ENCODE assay signal across 11 cellular contexts in genomic region chr19:15381429-15381828, GRCh38. TPM values are rescaled to one million over a fixed set of nuclear protein-coding genes. Genes with fewer than 3 reads are reported as not detected.
DNase-seq lines count a peak whose midpoint lies in the region; ATAC-seq, FAIRE-seq and TF ChIP-seq lines count a peak whose summit lies in the region.
"Had no signal": no experiment of that assay in that cellular context is flagged by ENCODE, and none has a peak within 500 bp of the region (broad histone marks: within the 10 kb centered on the region; RNA-seq: fewer than 3 reads in every experiment).

No MANE protein-coding gene starts in this region.

- no peaks in the 10 kb centered on the region for H3K9me2 ChIP-seq in GM23248 (ENCODE audit: insufficient read depth)

- FAIRE-seq in A549 (lab: Jason Lieb, UNC), result no peak

- peaks cover 33% of the 10 kb centered on the region for H3K4me1 Mint-ChIP-seq in activated CD8-positive, alpha-beta T cell treated with anti-CD3 and anti-CD28 coated beads, Interleukin-2, amount 10 ng/mL, durations not matched to agents 7 days and 5 days (ENCODE audit: low read depth)

- in situ Hi-C loops in GM23248 (cut with MboI), result no loop called here
- in situ Hi-C loops in ACHN (cut with HindIII; ENCODE audit: low pct_ligation_motif_present, low pct_unique_long_range_greater_than_20kb, low sequenced_read_pairs), result no loop called here

- H3K4me1 ChIP-seq in A549 (peaks cover 22% of the 10 kb centered on the region), GM23248 (ENCODE audit: insufficient read depth) (peaks cover 14% of the 10 kb centered on the region), mesodermal cell (ENCODE audit: control insufficient read depth, insufficient read depth, low read length, poor library complexity, severe bottlenecking) (peaks cover 10% of the 10 kb centered on the region)

- H2AFZ ChIP-seq in GM23248, result no peak overlapping the region

- no peak for DNase-seq in A549 (ENCODE audit: low read depth in 1 of 2, low spot score in 1 of 2)
- no peak for DNase-seq in GM23248
- DNase-seq in activated CD8-positive, alpha-beta T cell treated with anti-CD3 and anti-CD28 coated beads, Interleukin-2, amount 10 ng/mL, durations not matched to agents 7 days and 5 days, result no peak
- DNase-seq in NOMO-1 treated with DMSO at 0.1 percent for 48 hours (lab: John Stamatoyannopoulos, UW; ENCODE audit: unreplicated experiment), result no peak
- DNase-seq in ACHN, result no peak
- no peak for DNase-seq in NCI-H446 (lab: John Stamatoyannopoulos, UW)
- DNase-seq: brain microvascular endothelial cell; NK-92 treated with Interleukin-12 subunit alpha and Interleukin-12 subunit beta, amount 100 ng/mL, for 24 hours had no signal

- H3K79me2 ChIP-seq in GM23248 (ENCODE audit: insufficient read depth), result peaks cover 61% of the 10 kb centered on the region

- no peaks in the 10 kb centered on the region for H3K27me3 ChIP-seq in GM23248 (replicated peaks; ENCODE audit: insufficient read depth)
- H3K27me3 ChIP-seq: brain microvascular endothelial cell, esophagus muscularis mucosa had no signal

- H3K36me3 Mint-ChIP-seq in activated CD8-positive, alpha-beta T cell treated with anti-CD3 and anti-CD28 coated beads, Interleukin-2, amount 10 ng/mL, durations not matched to agents 7 days and 5 days (ENCODE audit: low read depth), result peaks cover 31% of the 10 kb centered on the region

- H3K4me3 ChIP-seq in A549, result no peak overlapping the region
- no peak overlapping the region for H3K4me3 ChIP-seq in GM23248
- no peak overlapping the region for H3K4me3 ChIP-seq in mesodermal cell (ENCODE audit: extremely low read depth, insufficient read depth, low read length, poor library complexity, severe bottlenecking)

- H3K27ac Mint-ChIP-seq in activated CD8-positive, alpha-beta T cell treated with anti-CD3 and anti-CD28 coated beads, Interleukin-2, amount 10 ng/mL, durations not matched to agents 7 days and 5 days, result peak overlapping the region; percentile 3

- no peaks in the 10 kb centered on the region for H3K27me3 Mint-ChIP-seq in activated CD8-positive, alpha-beta T cell treated with anti-CD3 and anti-CD28 coated beads, Interleukin-2, amount 10 ng/mL, durations not matched to agents 7 days and 5 days (ENCODE audit: low read depth)

- CTCF ChIA-PET in A549 (lab: Yijun Ruan, JAX), result no interaction called here
- CTCF ChIA-PET in activated CD8-positive, alpha-beta T cell treated with anti-CD3 and anti-CD28 coated beads, Interleukin-2, amount 10 ng/mL, durations not matched to agents 7 days and 5 days (lab: Charles Lee), result no interaction called here

- H3K9me3 ChIP-seq in A549, result no peaks in the 10 kb centered on the region
- no peaks in the 10 kb centered on the region for H3K9me3 ChIP-seq in GM23248 (ENCODE audit: low read depth)
- no peaks in the 10 kb centered on the region for H3K9me3 ChIP-seq in mesodermal cell (ENCODE audit: control insufficient read depth, low read length)
- H3K9me3 ChIP-seq: esophagus muscularis mucosa had no signal

- 83% methylated on average over 2 of the region's 2 CpGs for WGBS in A549 (ENCODE audit: missing lambda C conversion rate)
- 74 to 81% methylated on average over 2 of the region's 2 CpGs for WGBS in GM23248 (ENCODE audit: low coverage in 1 of 2, low lambda C conversion rate in 2 of 2, missing lambda C conversion rate in 2 of 2), 2 experiments
- WGBS in mesodermal cell (ENCODE audit: insufficient coverage in 2 of 2), 2 experiments, result 97 to 100% methylated on average over 2 of the region's 2 CpGs

- TF ChIP-seq EP300 in A549 (IDR thresholded peaks at IDR 0.05), result no peak

- no peaks in the 10 kb centered on the region for H3K9me3 Mint-ChIP-seq in activated CD8-positive, alpha-beta T cell treated with anti-CD3 and anti-CD28 coated beads, Interleukin-2, amount 10 ng/mL, durations not matched to agents 7 days and 5 days (ENCODE audit: insufficient read depth)

- no peaks in the 10 kb centered on the region for H4K20me1 ChIP-seq in GM23248 (ENCODE audit: insufficient read depth)

- H3K27ac ChIP-seq in A549, result no peak overlapping the region; a peak in 1 of 6 replicates
- H3K27ac ChIP-seq in GM23248, result no peak overlapping the region
- H3K27ac ChIP-seq in mesodermal cell (ENCODE audit: low read depth, low read length, severe bottlenecking), result peak overlapping the region; percentile 97
- H3K27ac ChIP-seq: brain microvascular endothelial cell had no signal

- TF ChIP-seq POLR2A in A549 (IDR thresholded peaks at IDR 0.05; ENCODE audit: low read length), result no peak

- H3K4me2 ChIP-seq in A549, result peak overlapping the region; percentile 91; the same call in 2 of the 3 replicates
- H3K4me2 ChIP-seq in GM23248 (ENCODE audit: unreplicated experiment), result no peak overlapping the region

- POLR2A ChIA-PET in A549 (lab: Yijun Ruan, JAX), result no interaction called here
- POLR2A ChIA-PET in activated CD8-positive, alpha-beta T cell treated with anti-CD3 and anti-CD28 coated beads, Interleukin-2, amount 10 ng/mL, durations not matched to agents 7 days and 5 days (lab: Charles Lee), result no interaction called here

- H3K36me3 ChIP-seq in GM23248 (ENCODE audit: low read depth) (no peaks in the 10 kb centered on the region; the same call in 1 of the 2 replicates), mesodermal cell (ENCODE audit: control insufficient read depth, insufficient read depth, low read length) (peaks cover 32% of the 10 kb centered on the region)

- H3F3A ChIP-seq in GM23248 (ENCODE audit: insufficient read depth), result peaks cover 47% of the 10 kb centered on the region

- ATAC-seq in A549 (no peak), GM21737 (IDR thresholded peaks at IDR 0.05; ENCODE audit: unreplicated experiment) (no peak)
- ATAC-seq in activated CD8-positive, alpha-beta T cell treated with anti-CD3 and anti-CD28 coated beads, Interleukin-2, amount 10 ng/mL, durations not matched to agents 7 days and 5 days, result no peak

- no peak for TF ChIP-seq RAD21 in A549 (conservative IDR thresholded peaks at IDR 0.05 in 1 of 2, IDR thresholded peaks at IDR 0.05 in 1 of 2)

- H3K4me3 Mint-ChIP-seq in activated CD8-positive, alpha-beta T cell treated with anti-CD3 and anti-CD28 coated beads, Interleukin-2, amount 10 ng/mL, durations not matched to agents 7 days and 5 days, result no peak overlapping the region

- H3K9ac ChIP-seq in GM23248, result peak overlapping the region; percentile 87; the same call in 1 of the 2 replicates

- TF ChIP-seq CTCF in A549 (IDR thresholded peaks at IDR 0.05), result no peak

TF ChIP-seq in A549, 52 proteins besides CTCF, POLR2A, EP300 and RAD21:
- no peak for TF ChIP-seq BCL3 (IDR thresholded peaks at IDR 0.05)
- no peak for TF ChIP-seq KDM1A (IDR thresholded peaks at IDR 0.05; ENCODE audit: low read depth)
- TF ChIP-seq KDM5A (IDR thresholded peaks at IDR 0.05), result no peak

RNA-seq across cellular contexts. Expression of gene AKAP8, which starts 1.8 kb away (rescaled TPM):
- polyA plus RNA-seq in A549 (2011; rRNA removed) (13.5 and 16.2 TPM in 2 replicates), A549 (2017; fragmentation: RNase III; extraction: RNeasy Plus Mini Kit Qiagen cat#74134 plus additional on column Dnase treatment) (16.2 to 17.7 TPM (median 17.3 TPM) in 3 replicates), GM23248 (2016; fragmentation: Nextera tagmentation; extraction: Ambion mirVana) (14.6 and 14.8 TPM in 2 replicates)
- polyA plus RNA-seq in A549 (2012; cell fraction: cytosol; rRNA removed), result 13.7 and 15.6 TPM in 2 replicates
- polyA plus RNA-seq in A549 (2012; cell fraction: nucleus; rRNA removed), result 30.6 and 37.9 TPM in 2 replicates
- 7.4 and 9.3 TPM in 2 replicates for polyA minus RNA-seq in A549 (2011; rRNA and poly(A)+ RNA removed)
- total RNA-seq in GM23248 (2014; rRNA removed; shearing (Covaris generic)), result 13.4 and 19.7 TPM in 2 replicates
- total RNA-seq in activated CD8-positive, alpha-beta T cell treated with anti-CD3 and anti-CD28 coated beads, Interleukin-2, amount 10 ng/mL, durations not matched to agents 7 days and 5 days, result 10 to 100 TPM; 47.4 to 48.0 TPM
- 15.3 TPM for polyA plus RNA-seq in mesodermal cell (2013, experiment 1 of 2)
- polyA plus RNA-seq in mesodermal cell (2013, experiment 2 of 2), result 12.6 TPM

RNA-seq across cellular contexts. Expression of gene AKAP8L, which starts 37.4 kb away (rescaled TPM):
- 28.4 and 40.3 TPM in 2 replicates for polyA plus RNA-seq in A549 (2011; rRNA removed)
- polyA plus RNA-seq in A549 (2012; cell fraction: cytosol; rRNA removed), result 20.4 and 21.1 TPM in 2 replicates
- polyA plus RNA-seq in A549 (2012; cell fraction: nucleus; rRNA removed), result 101 and 109 TPM in 2 replicates
- 37.6 to 43.3 TPM (median 42.9 TPM) in 3 replicates for polyA plus RNA-seq in A549 (2017; fragmentation: RNase III; extraction: RNeasy Plus Mini Kit Qiagen cat#74134 plus additional on column Dnase treatment)
- polyA minus RNA-seq in A549 (2011; rRNA and poly(A)+ RNA removed), result 51.0 and 58.4 TPM in 2 replicates
- total RNA-seq in GM23248 (2014; rRNA removed; shearing (Covaris generic)), result 37.4 and 38.3 TPM in 2 replicates
- polyA plus RNA-seq in GM23248 (2016; fragmentation: Nextera tagmentation; extraction: Ambion mirVana), result 21.5 and 21.9 TPM in 2 replicates
- total RNA-seq in activated CD8-positive, alpha-beta T cell treated with anti-CD3 and anti-CD28 coated beads, Interleukin-2, amount 10 ng/mL, durations not matched to agents 7 days and 5 days, result 10 to 100 TPM; 83.8 to 86.7 TPM
- polyA plus RNA-seq in mesodermal cell (2013, experiment 1 of 2), result 105 TPM
- 91.0 TPM for polyA plus RNA-seq in mesodermal cell (2013, experiment 2 of 2)

RNA-seq across cellular contexts. Expression of gene BRD4, which starts 49.1 kb away (rescaled TPM):
- polyA plus RNA-seq in A549 (2011; rRNA removed), result 8.3 and 11.8 TPM in 2 replicates
- 8.9 and 12.2 TPM in 2 replicates for polyA plus RNA-seq in A549 (2012; cell fraction: cytosol; rRNA removed)
- 21.4 and 21.7 TPM in 2 replicates for polyA plus RNA-seq in A549 (2012; cell fraction: nucleus; rRNA removed)
- 22.5 to 23.3 TPM (median 23.1 TPM) in 3 replicates for polyA plus RNA-seq in A549 (2017; fragmentation: RNase III; extraction: RNeasy Plus Mini Kit Qiagen cat#74134 plus additional on column Dnase treatment)
- 30.4 and 34.7 TPM in 2 replicates for polyA minus RNA-seq in A549 (2011; rRNA and poly(A)+ RNA removed)
- total RNA-seq in GM23248 (2014; rRNA removed; shearing (Covaris generic)), result 9.0 and 20.2 TPM in 2 replicates
- polyA plus RNA-seq in GM23248 (2016; fragmentation: Nextera tagmentation; extraction: Ambion mirVana), result 17.5 and 18.6 TPM in 2 replicates
- total RNA-seq in activated CD8-positive, alpha-beta T cell treated with anti-CD3 and anti-CD28 coated beads, Interleukin-2, amount 10 ng/mL, durations not matched to agents 7 days and 5 days, result 100 to 1,000 TPM; 102 to 108 TPM
- polyA plus RNA-seq in mesodermal cell (2013, experiment 1 of 2), result 66.2 TPM
- polyA plus RNA-seq in mesodermal cell (2013, experiment 2 of 2), result 63.1 TPM
